Comparison of ENCODE assay signal across 12 cellular contexts in genomic region chr3:11544413-11545181, GRCh38.
A peak's percentile ranks its signal among the peaks of the same experiment; 100 is the strongest.
DNase-seq lines count a peak whose midpoint lies in the region; ATAC-seq and TF ChIP-seq lines count a peak whose summit lies in the region.
"Had no signal": no experiment of that assay in that cellular context is flagged by ENCODE, and none has a peak within 500 bp of the region (broad histone marks: within the 10 kb centered on the region; RNA-seq: fewer than 3 reads in every experiment).

No MANE protein-coding gene starts in this region.

- H3K4me3 Mint-ChIP-seq in endothelial cell (ENCODE audit: unreplicated experiment) (no peak overlapping the region), nephron (no peak overlapping the region)
- H3K4me3 Mint-ChIP-seq: activated T-helper 17 cell treated with anti-CD3 and anti-CD28 coated beads, Interleukin-2, amount 50 U/mL, for 72 hours had no signal

- H3K4me1 Mint-ChIP-seq in endothelial cell (ENCODE audit: unreplicated experiment) (peaks cover 31% of the 10 kb centered on the region), nephron (peaks cover 46% of the 10 kb centered on the region)

- H3K27ac Mint-ChIP-seq in endothelial cell (ENCODE audit: unreplicated experiment): peak overlapping the region; percentile 9
- peak overlapping the region; percentile 88 to 90 (median 88) for H3K27ac Mint-ChIP-seq in nephron
- H3K27ac Mint-ChIP-seq: activated T-helper 17 cell treated with anti-CD3 and anti-CD28 coated beads, Interleukin-2, amount 50 U/mL, for 72 hours had no signal

- H3K9me3 Mint-ChIP-seq in endothelial cell (ENCODE audit: unreplicated experiment) (no peaks in the 10 kb centered on the region), nephron (no peaks in the 10 kb centered on the region)
- H3K9me3 Mint-ChIP-seq: activated T-helper 17 cell treated with anti-CD3 and anti-CD28 coated beads, Interleukin-2, amount 50 U/mL, for 72 hours had no signal

- DNase-seq in AG10803 (ENCODE audit: low read depth) (peak; percentile 42), NCI-H524 treated with DMSO at 0.1 percent for 48 hours (lab: John Stamatoyannopoulos, UW) (peak; percentile 56), endothelial cell (ENCODE audit: low spot score) (no peak), NAMALWA (ENCODE audit: low spot score) (no peak)
- DNase-seq in stimulated activated CD4-positive, alpha-beta T cell treated with anti-CD3 and anti-CD28 coated beads, Interleukin-2, amount 100 ng/mL, for 24 hours: no peak
- no peak for DNase-seq in activated CD4-positive, CD25-positive, alpha-beta regulatory T cell (lab: John Stamatoyannopoulos, UW)
- DNase-seq: C1 segment of cervical spinal cord, lower lobe of right lung, NCI-H2107 had no signal

- no peaks in the 10 kb centered on the region for H3K36me3 Mint-ChIP-seq in endothelial cell (ENCODE audit: low read depth, unreplicated experiment)
- H3K36me3 Mint-ChIP-seq in nephron (ENCODE audit: low read depth): peaks cover 17% of the 10 kb centered on the region

- peaks cover 3% of the 10 kb centered on the region for H3K27me3 Mint-ChIP-seq in endothelial cell (ENCODE audit: unreplicated experiment)
- H3K27me3 Mint-ChIP-seq in nephron (ENCODE audit: low read depth): no peaks in the 10 kb centered on the region
- H3K27me3 Mint-ChIP-seq: activated T-helper 17 cell treated with anti-CD3 and anti-CD28 coated beads, Interleukin-2, amount 50 U/mL, for 72 hours had no signal

- no peak for TF ChIP-seq CTCF in AG10803 (conservative IDR thresholded peaks at IDR 0.05; ENCODE audit: low read length)
- no peak for TF ChIP-seq CTCF in endothelial cell (IDR thresholded peaks at IDR 0.05; ENCODE audit: unreplicated experiment)
- TF ChIP-seq CTCF in nephron (IDR thresholded peaks at IDR 0.05; ENCODE audit: unreplicated experiment in 3 of 3): no peak

- H3K4me3 ChIP-seq in AG10803 (ENCODE audit: low read length): no peak overlapping the region
- H3K4me3 ChIP-seq: lower lobe of right lung had no signal

- no peak for ATAC-seq in HG03469 (IDR thresholded peaks at IDR 0.05; ENCODE audit: unreplicated experiment)
- ATAC-seq: activated T-helper 17 cell treated with anti-CD3 and anti-CD28 coated beads, Interleukin-2, amount 50 U/mL, for 72 hours had no signal

Comparison
In these comparisons a context has a peak if more than half of its experiments do, and no peak if none do; other contexts are left out.
1. DNase-seq: peak in AG10803 (single experiment) and NCI-H524 treated with DMSO at 0.1 percent for 48 hours (single experiment); none in endothelial cell (single experiment), NAMALWA (single experiment), stimulated activated CD4-positive, alpha-beta T cell treated with anti-CD3 and anti-CD28 coated beads, Interleukin-2, amount 100 ng/mL, for 24 hours (0 of 2) and activated CD4-positive, CD25-positive, alpha-beta regulatory T cell (0 of 4).